ENCODE assay signal across 9 cellular contexts in genomic region chr9:5303840-5304795, GRCh38. TPM values are rescaled to one million over a fixed set of nuclear protein-coding genes. Genes with fewer than 3 reads are reported as not detected.
DNase-seq lines count a peak whose midpoint lies in the region; ATAC-seq, FAIRE-seq and TF ChIP-seq lines count a peak whose summit lies in the region.
"Not testable (repeated sequence)": the region's sequence is repeated elsewhere in the genome, so short reads cannot be mapped to it uniquely, and the experiment has no call there.
"Had no signal": no experiment of that assay in that cellular context is flagged by ENCODE, and none has a peak within 500 bp of the region (broad histone marks: within the 10 kb centered on the region; RNA-seq: fewer than 3 reads in every experiment).

RLN2 (minus strand) TSS chr9:5304716; CDS start chr9:5304580, 136 bp downstream.

- not testable (repeated sequence) for TF ChIP-seq RAD21 in A549 (conservative IDR thresholded peaks at IDR 0.05 in 1 of 2, IDR thresholded peaks at IDR 0.05 in 1 of 2); neural cell (conservative IDR thresholded peaks at IDR 0.05)

- H3K4me1 Mint-ChIP-seq in GM23338 = not testable (repeated sequence)
- H3K4me1 Mint-ChIP-seq in activated T-helper 17 cell treated with anti-CD3 and anti-CD28 coated beads, Interleukin-2, amount 50 U/mL, for 72 hours = peaks cover 18% of the 10 kb centered on the region

- CTCF ChIA-PET in A549 (lab: Yijun Ruan, JAX) = not testable (repeated sequence)

- not testable (repeated sequence) for H3K9me3 ChIP-seq in A549; OCI-LY1 (ENCODE audit: low read length); gastroesophageal sphincter; neural cell (ENCODE audit: low read length)

- not testable (repeated sequence) for TF ChIP-seq EP300 in A549 (IDR thresholded peaks at IDR 0.05); gastroesophageal sphincter (IDR thresholded peaks at IDR 0.05); neural cell (conservative IDR thresholded peaks at IDR 0.05; ENCODE audit: poor library complexity, severe bottlenecking)

- H3K4me3 ChIP-seq in A549 = not testable (repeated sequence)
- H3K4me3 ChIP-seq in GM23338 (peak within 1 kb of the TSS; percentile 47), OCI-LY1 (ENCODE audit: low read depth, low read length, poor library complexity, severe bottlenecking) (peak within 1 kb of the TSS; percentile 43), gastroesophageal sphincter (peak within 1 kb of the TSS in 1 of 2 donors; percentile 14), neural cell (ENCODE audit: low read length) (peak within 1 kb of the TSS; percentile 42)

- H3K27ac ChIP-seq in A549; GM23338 (ENCODE audit: low read depth); OCI-LY1 (ENCODE audit: low read depth, low read length, poor library complexity, severe bottlenecking); gastroesophageal sphincter; neural cell (ENCODE audit: low read length): not testable (repeated sequence)

- POLR2A ChIA-PET in A549 (lab: Yijun Ruan, JAX) = not testable (repeated sequence)

- H3K4me2 ChIP-seq in A549 = peak within 1 kb of the TSS; percentile 68
- peak within 1 kb of the TSS; percentile 70; the same call in 1 of the 2 replicates for H3K4me2 ChIP-seq in GM23338
- H3K4me2 ChIP-seq in OCI-LY1 (ENCODE audit: low read length) = peak within 1 kb of the TSS; percentile 56
- H3K4me2 ChIP-seq in neural cell (ENCODE audit: low read length) = not testable (repeated sequence)

- not testable (repeated sequence) for H3F3A ChIP-seq in GM23338 (replicated peaks; ENCODE audit: low read depth); OCI-LY1 (ENCODE audit: insufficient read depth, low read length); neural cell (ENCODE audit: insufficient read depth, low read length, poor library complexity, severe bottlenecking)

- not testable (repeated sequence) for H3K9me3 Mint-ChIP-seq in GM23338; activated T-helper 17 cell treated with anti-CD3 and anti-CD28 coated beads, Interleukin-2, amount 50 U/mL, for 72 hours

- H3K36me3 Mint-ChIP-seq in GM23338 (ENCODE audit: low read depth); activated T-helper 17 cell treated with anti-CD3 and anti-CD28 coated beads, Interleukin-2, amount 50 U/mL, for 72 hours (ENCODE audit: low read depth): not testable (repeated sequence)

- H3K9ac ChIP-seq in OCI-LY1 (ENCODE audit: low read length); neural cell (ENCODE audit: low read length): not testable (repeated sequence)

- H3K27me3 Mint-ChIP-seq in GM23338 (ENCODE audit: insufficient read depth, low read depth, poor library complexity); activated T-helper 17 cell treated with anti-CD3 and anti-CD28 coated beads, Interleukin-2, amount 50 U/mL, for 72 hours: not testable (repeated sequence)

- H3K9me2 ChIP-seq in GM23338 (ENCODE audit: insufficient read depth); OCI-LY1 (ENCODE audit: low read depth, low read length); neural cell (ENCODE audit: insufficient read depth, low read length): not testable (repeated sequence)

- not testable (repeated sequence) for DNase-seq in A549 (ENCODE audit: low read depth in 1 of 2, low spot score in 1 of 2)
- peak; percentile 44 for DNase-seq in GM23338 (ENCODE audit: low spot score)

- not testable (repeated sequence) for H3K4me1 ChIP-seq in A549; GM23338 (ENCODE audit: insufficient read depth); gastroesophageal sphincter
- H3K4me1 ChIP-seq in OCI-LY1 (ENCODE audit: insufficient read depth, low read length, severe bottlenecking) = peaks cover 24% of the 10 kb centered on the region

- TF ChIP-seq POLR2A in A549 (IDR thresholded peaks at IDR 0.05; ENCODE audit: low read length); gastroesophageal sphincter (IDR thresholded peaks at IDR 0.05): not testable (repeated sequence)

- H3K4me3 Mint-ChIP-seq in GM23338 = peak within 1 kb of the TSS; percentile 57
- peak within 1 kb of the TSS; percentile 71 for H3K4me3 Mint-ChIP-seq in activated T-helper 17 cell treated with anti-CD3 and anti-CD28 coated beads, Interleukin-2, amount 50 U/mL, for 72 hours

- peak within 1 kb of the TSS; percentile 86 for H2AFZ ChIP-seq in GM23338
- peak within 1 kb of the TSS; percentile 95 for H2AFZ ChIP-seq in OCI-LY1 (ENCODE audit: low read length)
- H2AFZ ChIP-seq in neural cell (ENCODE audit: low read depth, low read length) = peak within 1 kb of the TSS; percentile 14

- H3K27me3 ChIP-seq in GM23338 (ENCODE audit: insufficient read depth); OCI-LY1 (ENCODE audit: insufficient read depth, low read length); gastroesophageal sphincter; neural cell (ENCODE audit: insufficient read depth, low read depth, low read length): not testable (repeated sequence)

- not testable (repeated sequence) for H3K27ac Mint-ChIP-seq in GM23338
- H3K27ac Mint-ChIP-seq in activated T-helper 17 cell treated with anti-CD3 and anti-CD28 coated beads, Interleukin-2, amount 50 U/mL, for 72 hours = peak within 1 kb of the TSS; percentile 71

- WGBS in A549 (ENCODE audit: missing lambda C conversion rate) = 29% methylated on average over 15 of the region's 50 CpGs
- 42 to 48% methylated on average over 3 to 4 of the region's 50 CpGs for WGBS in gastroesophageal sphincter (ENCODE audit: low coverage in 1 of 2), 2 donors

- peak; percentile 98 for FAIRE-seq in A549 (lab: Jason Lieb, UNC)

- H4K20me1 ChIP-seq in GM23338 (replicated peaks; ENCODE audit: insufficient read depth); OCI-LY1 (ENCODE audit: insufficient read depth, low read length); neural cell (ENCODE audit: insufficient read depth): not testable (repeated sequence)

- not testable (repeated sequence) for TF ChIP-seq CTCF in A549 (IDR thresholded peaks at IDR 0.05); GM23338 (conservative IDR thresholded peaks at IDR 0.05; ENCODE audit: low read depth in 2 of 2); OCI-LY1 (IDR thresholded peaks at IDR 0.05; ENCODE audit: low read length); gastroesophageal sphincter (IDR thresholded peaks at IDR 0.05); neural cell (IDR thresholded peaks at IDR 0.05; ENCODE audit: poor library complexity, severe bottlenecking)

- not testable (repeated sequence) for H3K79me2 ChIP-seq in GM23338 (replicated peaks; ENCODE audit: insufficient read depth); OCI-LY1 (ENCODE audit: insufficient read depth, low read length); neural cell (replicated peaks; ENCODE audit: insufficient read depth, low read length)

- H3K36me3 ChIP-seq in GM23338 (ENCODE audit: insufficient read depth); OCI-LY1 (ENCODE audit: insufficient read depth, low read length); gastroesophageal sphincter; neural cell (ENCODE audit: insufficient read depth, low read length): not testable (repeated sequence)

- peak; percentile 100 for ATAC-seq in A549
- ATAC-seq in GM18870 (IDR thresholded peaks at IDR 0.05; ENCODE audit: unreplicated experiment) = peak; percentile 90
- ATAC-seq in GM23338 = peak; percentile 98
- ATAC-seq in HG03175 (IDR thresholded peaks at IDR 0.05; ENCODE audit: unreplicated experiment) = peak; percentile 99
- ATAC-seq in activated T-helper 17 cell treated with anti-CD3 and anti-CD28 coated beads, Interleukin-2, amount 50 U/mL, for 72 hours (replicated peaks) = peak; percentile 99
- peak; percentile 99 for ATAC-seq in gastroesophageal sphincter

RNA-seq across cellular contexts. Expression of gene RLN2, which starts in this region (rescaled TPM):
- polyA plus RNA-seq in A549 (2011; rRNA removed) (1.3 and 1.5 TPM in 2 replicates), A549 (2017; fragmentation: RNase III; extraction: RNeasy Plus Mini Kit Qiagen cat#74134 plus additional on column Dnase treatment) (0.34 to 0.66 TPM (median 0.38 TPM) in 3 replicates), GM23338 (2016; fragmentation: Nextera tagmentation; extraction: Ambion mirVana) (9.5 and 10.6 TPM in 2 replicates), neural cell (not detected in 2 replicates)
- polyA plus RNA-seq in A549 (2012; cell fraction: cytosol; rRNA removed) = 0.14 and 0.19 TPM in 2 replicates
- 0.06 TPM in 1 of 2 replicates, not detected in the other for polyA plus RNA-seq in A549 (2012; cell fraction: nucleus; rRNA removed)
- polyA minus RNA-seq in A549 (2011; rRNA and poly(A)+ RNA removed) = not detected in 2 replicates
- total RNA-seq in GM23338 (2014; rRNA removed; shearing (Covaris generic)) = 4.0 and 4.7 TPM in 2 replicates
- 1 to 10 TPM; 2.9 TPM for total RNA-seq in activated T-helper 17 cell treated with anti-CD3 and anti-CD28 coated beads, Interleukin-2, amount 50 U/mL, for 72 hours
- total RNA-seq in gastroesophageal sphincter = not detected
- polyA minus RNA-seq in neural cell = not detected in 2 replicates
- total RNA-seq: A172 had no signal

Comparison
In these comparisons a context has a peak if more than half of its experiments do, and no peak if none do; other contexts are left out.
1. Peak in ATAC-seq in gastroesophageal sphincter; RNA of the gene not detected or under 1 TPM.
2. H2AFZ ChIP-seq: peak in every context shown above with its lines; median percentile 95 in OCI-LY1; 86 in GM23338; 14 in neural cell.